ENCODE assay signal across 22 cellular contexts in the genomic region with DNA sequence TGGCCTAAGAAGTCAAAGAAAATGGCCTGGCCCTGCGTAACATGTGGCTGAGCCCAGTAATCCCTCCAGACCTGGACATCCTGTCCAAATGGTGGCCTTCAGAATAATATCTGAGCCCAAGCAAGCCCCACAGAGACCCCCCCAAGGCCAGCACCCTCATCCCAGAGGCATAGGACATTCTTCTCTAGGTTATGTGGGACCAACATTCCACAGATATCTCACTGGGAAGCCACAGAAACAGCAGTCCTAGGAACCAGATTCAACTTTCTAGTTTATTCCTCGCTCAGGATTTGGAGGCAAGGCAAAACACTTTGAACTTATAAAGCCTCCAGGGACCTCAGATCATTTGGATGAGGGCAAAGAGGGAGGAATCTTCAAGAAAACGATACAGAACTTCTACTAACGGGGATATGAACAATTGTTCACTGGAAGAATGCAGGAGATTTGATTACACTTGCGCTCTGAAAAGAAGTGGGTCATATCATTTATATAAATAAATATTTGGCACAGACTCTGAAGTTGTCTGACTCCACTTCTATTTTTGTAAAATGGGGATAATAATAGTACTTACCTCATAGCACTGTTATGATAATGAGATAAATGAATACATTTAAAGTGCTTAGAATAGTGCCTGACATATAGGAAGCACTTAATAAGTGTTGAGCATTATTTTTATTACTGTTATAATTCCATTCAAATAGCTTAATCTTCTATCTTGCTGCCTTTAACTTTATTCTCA.
DNase-seq lines count a peak whose midpoint lies in the region; ATAC-seq and TF ChIP-seq lines count a peak whose summit lies in the region.
"Had no signal": no experiment of that assay in that cellular context is flagged by ENCODE, and none has a peak within 500 bp of the region (broad histone marks: within the 10 kb centered on the region; RNA-seq: fewer than 3 reads in every experiment).

No MANE protein-coding gene starts in this region.

- DNase-seq in EH (ENCODE audit: low read depth) (peak; percentile 62), astrocyte of the spinal cord (ENCODE audit: low read depth, low spot score) (peak; percentile 38), fibroblast of the aortic adventitia (ENCODE audit: low read depth) (peak; percentile 37), myocyte (ENCODE audit: low read depth) (peak; percentile 77), amniotic stem cell (lab: John Stamatoyannopoulos, UW) (no peak)
- DNase-seq in activated CD4-positive, alpha-beta T cell treated with anti-CD3 and anti-CD28 coated beads, Interleukin-2, amount 50 U/mL, for 48 hours: no peak
- DNase-seq: activated naive CD8-positive, alpha-beta T cell treated with anti-CD3 and anti-CD28 coated beads, Interleukin-2, amount 10 ng/mL, durations not matched to agents 7 days and 5 days; caudate nucleus; DMS79 treated with DMSO at 0.1 percent for 48 hours; effector CD4-positive, alpha-beta T cell; esophagus squamous epithelium; head of caudate nucleus; immature natural killer cell; lower lobe of right lung; NCI-H1436; NCI-H2171; nucleus accumbens; retina; substantia nigra had no signal

- in situ Hi-C loops in astrocyte of the spinal cord (cut with HindIII; ENCODE audit: low sequenced_read_pairs): no loop called here

- H3K4me3 ChIP-seq in astrocyte of the spinal cord (ENCODE audit: low read depth, low read length): no peak overlapping the region
- no peak overlapping the region for H3K4me3 ChIP-seq in fibroblast of the aortic adventitia (ENCODE audit: low read depth, low read length)
- H3K4me3 ChIP-seq: esophagus squamous epithelium, lower lobe of right lung had no signal

- ATAC-seq in GM21447 (IDR thresholded peaks at IDR 0.05; ENCODE audit: unreplicated experiment): no peak
- no peak for ATAC-seq in GM21737 (IDR thresholded peaks at IDR 0.05; ENCODE audit: unreplicated experiment)
- ATAC-seq: lower lobe of right lung, T-cell had no signal

- TF ChIP-seq CTCF in astrocyte of the spinal cord (IDR thresholded peaks at IDR 0.05; ENCODE audit: low read depth, low read length) (no peak), fibroblast of the aortic adventitia (IDR thresholded peaks at IDR 0.05; ENCODE audit: insufficient read depth, low read length) (no peak)

Comparison
In these comparisons a context has a peak if more than half of its experiments do, and no peak if none do; other contexts are left out.
1. DNase-seq: peak in EH (single experiment), astrocyte of the spinal cord (single experiment), fibroblast of the aortic adventitia (single experiment) and myocyte (single experiment); none in activated CD4-positive, alpha-beta T cell treated with anti-CD3 and anti-CD28 coated beads, Interleukin-2, amount 50 U/mL, for 48 hours (0 of 2) and amniotic stem cell (single experiment).